ENCODE assay signal across 14 cellular contexts in the genomic region with DNA sequence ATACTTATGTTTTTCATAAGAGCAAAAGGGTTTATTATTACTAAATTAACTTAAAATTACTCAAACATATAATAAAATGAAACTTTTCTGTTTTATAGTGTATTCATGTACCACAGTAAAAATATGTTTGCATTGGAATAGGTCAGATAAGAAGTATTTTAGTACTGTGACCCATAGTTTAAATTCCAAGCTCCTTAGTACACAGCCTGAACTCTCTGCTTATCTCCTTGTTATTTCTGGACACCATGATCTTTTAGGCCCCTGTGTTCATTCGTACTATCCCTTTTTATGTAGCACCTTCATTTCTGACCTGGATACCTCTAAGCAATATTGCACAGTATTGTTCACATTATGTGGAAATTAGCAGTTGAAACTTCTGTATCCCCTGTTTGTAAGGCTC.
"Had no signal": no experiment of that assay in that cellular context is flagged by ENCODE, and none has a peak within 500 bp of the region (broad histone marks: within the 10 kb centered on the region; RNA-seq: fewer than 3 reads in every experiment).

No MANE protein-coding gene starts in this region.

- H3K27me3 ChIP-seq: adrenal gland, thyroid gland had no signal

- ATAC-seq: stimulated activated naive B cell treated with anti-CD40 and anti-IgM and Interleukin-4, amounts not matched to agents 10 μg/mL and 1 μg/mL and 100 μg/mL, for 72 hours; WTC11 had no signal

- H3K9me3 ChIP-seq: adrenal gland, thyroid gland had no signal

- H3K36me3 ChIP-seq: adrenal gland, thyroid gland had no signal

- H3K4me1 ChIP-seq: adrenal gland, thyroid gland had no signal

- H3K27ac ChIP-seq: adrenal gland, thyroid gland had no signal

- H3K4me3 ChIP-seq: adrenal gland, lung, thyroid gland had no signal

- DNase-seq: activated CD4-positive, alpha-beta memory T cell treated with anti-CD3 and anti-CD28 coated beads, Interleukin-2, amount 10 ng/mL, durations not matched to agents 7 days and 5 days; activated CD4-positive, alpha-beta T cell treated with anti-CD3 and anti-CD28 coated beads for 4 hours; activated effector memory CD4-positive, alpha-beta T cell treated with Interleukin-2 at 50 U/mL for 16 hours; activated naive CD4-positive, alpha-beta T cell treated with anti-CD3 and anti-CD28 coated beads, Interleukin-2, amount 50 U/mL, for 16 hours; activated T-cell treated with anti-CD3 and anti-CD28 coated beads, Interleukin-2, amount 50 U/mL, for 24 hours; adrenal gland; cerebellar nuclear complex; hypothalamus; stimulated activated CD4-positive, alpha-beta T cell treated with anti-CD3 and anti-CD28 coated beads, Interleukin-2, amount 100 ng/mL, for 48 hours; stimulated activated naive B cell treated with anti-CD40 and anti-IgM and Interleukin-4, amounts not matched to agents 10 μg/mL and 1 μg/mL and 100 μg/mL, for 72 hours; T-helper 2 cell; thyroid gland had no signal
